In genomic region chr21:34593423-34593822, GRCh38 we compare ENCODE assay signal across 14 cellular contexts. TPM values are rescaled to one million over a fixed set of nuclear protein-coding genes. Genes with fewer than 3 reads are reported as not detected.
DNase-seq lines count a peak whose midpoint lies in the region; ATAC-seq lines count a peak whose summit lies in the region.
"Had no signal": no experiment of that assay in that cellular context is flagged by ENCODE, and none has a peak within 500 bp of the region (broad histone marks: within the 10 kb centered on the region; RNA-seq: fewer than 3 reads in every experiment).

No MANE protein-coding gene starts in this region.

- H3K79me1 ChIP-seq in mesenchymal stem cell (replicated peaks; ENCODE audit: low read length, poor library complexity, severe bottlenecking) = peaks cover 24% of the 10 kb centered on the region

- no peak overlapping the region for H3K4ac ChIP-seq in mesenchymal stem cell (ENCODE audit: low read depth in 1 of 2, low read length in 2 of 2)

- no peak overlapping the region for H3K27ac ChIP-seq in mesenchymal stem cell (ENCODE audit: low read length, poor library complexity, severe bottlenecking)
- H3K27ac ChIP-seq: spleen had no signal

- H2AFZ ChIP-seq in mesenchymal stem cell (ENCODE audit: low read depth, low read length) = no peak overlapping the region

- no peak overlapping the region for H2BK5ac ChIP-seq in mesenchymal stem cell (ENCODE audit: low read depth, low read length, poor library complexity, severe bottlenecking)

- H3K23ac ChIP-seq in mesenchymal stem cell (ENCODE audit: low read length in 2 of 2) = no peak overlapping the region

- peak overlapping the region in 1 of 2 experiments; percentile 9 for H3K18ac ChIP-seq in mesenchymal stem cell (ENCODE audit: low read depth in 1 of 2, low read length in 2 of 2)

- peaks cover 0 to 3% of the 10 kb centered on the region in 2 experiments for H3K27me3 ChIP-seq in mesenchymal stem cell (ENCODE audit: control insufficient read depth in 1 of 2, insufficient read depth in 1 of 2, low read length in 2 of 2)
- H3K27me3 ChIP-seq: spleen had no signal

- no peaks in the 10 kb centered on the region for H3K4me1 ChIP-seq in mesenchymal stem cell (ENCODE audit: control insufficient read depth, insufficient read depth, low read depth, low read length)

- peak overlapping the region in 1 of 2 experiments; percentile 67 for H2BK12ac ChIP-seq in mesenchymal stem cell (ENCODE audit: low read length in 2 of 2)

- no peak overlapping the region for H4K8ac ChIP-seq in mesenchymal stem cell (ENCODE audit: low read length)

- no peak overlapping the region for H3K4me3 ChIP-seq in mesenchymal stem cell (ENCODE audit: insufficient read depth in 1 of 2, low read depth in 1 of 2, low read length in 2 of 2)
- H3K4me3 ChIP-seq: spleen had no signal

- peak; percentile 93 for DNase-seq in DMS153 (lab: John Stamatoyannopoulos, UW)
- DNase-seq in NCI-H146 treated with DMSO at 0.1 percent for 48 hours (lab: John Stamatoyannopoulos, UW; ENCODE audit: unreplicated experiment) = peak; percentile 17
- DNase-seq in NCI-H748 (lab: John Stamatoyannopoulos, UW; ENCODE audit: unreplicated experiment) = peak; percentile 96
- peak; percentile 51 to 84 for DNase-seq in lung microvascular endothelial cell (ENCODE audit: low read depth in 2 of 2)
- no peak for DNase-seq in NCI-H526 (lab: John Stamatoyannopoulos, UW)
- DNase-seq in mesenchymal stem cell = no peak
- DNase-seq in activated gamma-delta T cell (lab: John Stamatoyannopoulos, UW) = no peak
- DNase-seq: activated CD4-positive, alpha-beta T cell treated with anti-CD3 and anti-CD28 coated beads, Interleukin-2, amount 50 U/mL, for 4 hours; anterior cingulate cortex; DMS 273 treated with DMSO at 0.1 percent for 48 hours; Karpas-422; RPMI8226; spleen had no signal

- H3K36me3 ChIP-seq in mesenchymal stem cell (ENCODE audit: control insufficient read depth in 1 of 2, insufficient read depth in 2 of 2, low read depth in 1 of 2, low read length in 2 of 2) = no peaks in the 10 kb centered on the region

- peak overlapping the region in 1 of 2 experiments; percentile 19 for H3K14ac ChIP-seq in mesenchymal stem cell (ENCODE audit: low read length in 2 of 2)

- H2BK15ac ChIP-seq in mesenchymal stem cell (ENCODE audit: low read depth, poor library complexity, severe bottlenecking) = no peak overlapping the region

- no peaks in the 10 kb centered on the region for H3K9me3 ChIP-seq in mesenchymal stem cell (ENCODE audit: control insufficient read depth, low read length)
- H3K9me3 ChIP-seq: spleen had no signal

- 74% methylated on average over 5 of the region's 5 CpGs for WGBS in mesenchymal stem cell

- H4K91ac ChIP-seq in mesenchymal stem cell (ENCODE audit: low read length) = no peak overlapping the region

- no peak overlapping the region for H2BK120ac ChIP-seq in mesenchymal stem cell (ENCODE audit: low read depth, low read length)

- no peak overlapping the region for H3K9ac ChIP-seq in mesenchymal stem cell (ENCODE audit: low read length)

- no peak overlapping the region for H3K4me2 ChIP-seq in mesenchymal stem cell (ENCODE audit: low read length, poor library complexity, severe bottlenecking)

- H2AK5ac ChIP-seq in mesenchymal stem cell (ENCODE audit: low read length, severe bottlenecking) = no peak overlapping the region

- no peak for ATAC-seq in HG02642 (IDR thresholded peaks at IDR 0.05; ENCODE audit: poor library complexity, unreplicated experiment)

RNA-seq across cellular contexts. Expression of gene RCAN1, which starts 21.5 kb away (rescaled TPM):
- 24.0 and 31.5 TPM in 2 replicates for total RNA-seq in lung microvascular endothelial cell
- 32.5 TPM for polyA plus RNA-seq in mesenchymal stem cell (2013, experiment 1 of 2)
- polyA plus RNA-seq in mesenchymal stem cell (2013, experiment 2 of 2) = 33.5 TPM

Comparison
In these comparisons a context has a peak if more than half of its experiments do, and no peak if none do; other contexts are left out.
1. DNase-seq: peak in DMS153 (single experiment), NCI-H146 treated with DMSO at 0.1 percent for 48 hours (single experiment), NCI-H748 (single experiment) and lung microvascular endothelial cell (2 of 2); none in NCI-H526 (0 of 2), mesenchymal stem cell (single experiment) and activated gamma-delta T cell (single experiment).